8 cellular contexts compared by ENCODE assay signal in genomic region chr10:87301466-87302115, GRCh38. TPM values are rescaled to one million over a fixed set of nuclear protein-coding genes. Genes with fewer than 3 reads are reported as not detected.
DNase-seq lines count a peak whose midpoint lies in the region; ATAC-seq and TF ChIP-seq lines count a peak whose summit lies in the region.
"Not testable (repeated sequence)": the region's sequence is repeated elsewhere in the genome, so short reads cannot be mapped to it uniquely, and the experiment has no call there.

No MANE protein-coding gene starts in this region.

- not testable (repeated sequence) for H3K4me1 ChIP-seq in ovary (ENCODE audit: insufficient read depth)

- H3K27me3 ChIP-seq in ovary = not testable (repeated sequence)

- H3K4me3 Mint-ChIP-seq in activated B cell treated with CpG ODN at 0.5 μM for 24 hours = not testable (repeated sequence)

- peak; percentile 18 for TF ChIP-seq CTCF in GM10266 (IDR thresholded peaks at IDR 0.05; ENCODE audit: control insufficient read depth, insufficient read depth, low read depth, missing control alignments)
- TF ChIP-seq CTCF in activated B cell treated with CpG ODN at 0.5 μM for 24 hours (IDR thresholded peaks at IDR 0.05); ovary (IDR thresholded peaks at IDR 0.05): not testable (repeated sequence)

- ATAC-seq in GM21447 (IDR thresholded peaks at IDR 0.05; ENCODE audit: unreplicated experiment) (peak; percentile 99), HG03095 (IDR thresholded peaks at IDR 0.05; ENCODE audit: unreplicated experiment) (peak; percentile 82), activated B cell treated with CpG ODN at 0.5 μM for 24 hours (ENCODE audit: low read depth) (peak; percentile 97), Right ventricle myocardium inferior (peak; percentile 99)

- not testable (repeated sequence) for H3K4me3 ChIP-seq in ovary

- not testable (repeated sequence) for TF ChIP-seq POLR2A in ovary (IDR thresholded peaks at IDR 0.05)

- not testable (repeated sequence) for H3K36me3 ChIP-seq in ovary

- WGBS in ovary, 3 donors = 0 to 6% methylated on average over 1 to 13 of the region's 16 CpGs; no CpG with 5 or more reads in 1 of the 3 donors

- intact Hi-C loops in activated B cell treated with CpG ODN at 0.5 μM for 24 hours (cut with micrococcal nuclease); Right ventricle myocardium inferior (cut with DNase I); ovary (cut with DNase I): not testable (repeated sequence)

- POLR2A ChIA-PET in activated B cell treated with CpG ODN at 0.5 μM for 24 hours (lab: Charles Lee) = not testable (repeated sequence)

- not testable (repeated sequence) for H3K36me3 Mint-ChIP-seq in activated B cell treated with CpG ODN at 0.5 μM for 24 hours (ENCODE audit: low read depth)

- not testable (repeated sequence) for DNase-seq in GM10266 (ENCODE audit: extremely low spot score)
- DNase-seq in activated B cell treated with CpG ODN at 0.5 μM for 24 hours = peak; percentile 25
- peak; percentile 5 for DNase-seq in activated effector memory CD4-positive, alpha-beta T cell treated with Interleukin-2 at 50 U/mL for 16 hours
- peak; percentile 80 for DNase-seq in Right ventricle myocardium inferior (ENCODE audit: missing footprints)
- DNase-seq in ovary = peak; percentile 28 to 63 (median 56)
- DNase-seq in stimulated activated CD8-positive, alpha-beta memory T cell treated with anti-CD3 and anti-CD28 coated beads, Interleukin-7, amount 100 ng/mL, for 48 hours (ENCODE audit: extremely low read depth in 1 of 2, low read depth in 1 of 2) = peak; percentile 17 to 22

- CTCF ChIA-PET in activated B cell treated with CpG ODN at 0.5 μM for 24 hours (lab: Charles Lee) = not testable (repeated sequence)

- H3K27me3 Mint-ChIP-seq in activated B cell treated with CpG ODN at 0.5 μM for 24 hours = not testable (repeated sequence)

- TF ChIP-seq EP300 in ovary (IDR thresholded peaks at IDR 0.05) = not testable (repeated sequence)

- not testable (repeated sequence) for H3K9me3 Mint-ChIP-seq in activated B cell treated with CpG ODN at 0.5 μM for 24 hours

- not testable (repeated sequence) for H3K27ac Mint-ChIP-seq in activated B cell treated with CpG ODN at 0.5 μM for 24 hours

- not testable (repeated sequence) for H3K9me3 ChIP-seq in ovary

- not testable (repeated sequence) for H3K4me1 Mint-ChIP-seq in activated B cell treated with CpG ODN at 0.5 μM for 24 hours

- H3K27ac ChIP-seq in ovary = not testable (repeated sequence)

RNA-seq across cellular contexts. Expression of gene NUTM2D, which starts 56.0 kb away (rescaled TPM):
- 1.9 and 3.7 TPM in 2 replicates for total RNA-seq in activated B cell treated with CpG ODN at 0.5 μM for 24 hours
- 4.7 TPM for total RNA-seq in Right ventricle myocardium inferior
- 1 to 10 TPM; 2.0 to 6.4 (median 4.9) TPM for total RNA-seq in ovary
- 1 to 10 TPM; 1.3 to 4.6 TPM for polyA plus RNA-seq in ovary
